10 cellular contexts compared by ENCODE assay signal in the genomic region with DNA sequence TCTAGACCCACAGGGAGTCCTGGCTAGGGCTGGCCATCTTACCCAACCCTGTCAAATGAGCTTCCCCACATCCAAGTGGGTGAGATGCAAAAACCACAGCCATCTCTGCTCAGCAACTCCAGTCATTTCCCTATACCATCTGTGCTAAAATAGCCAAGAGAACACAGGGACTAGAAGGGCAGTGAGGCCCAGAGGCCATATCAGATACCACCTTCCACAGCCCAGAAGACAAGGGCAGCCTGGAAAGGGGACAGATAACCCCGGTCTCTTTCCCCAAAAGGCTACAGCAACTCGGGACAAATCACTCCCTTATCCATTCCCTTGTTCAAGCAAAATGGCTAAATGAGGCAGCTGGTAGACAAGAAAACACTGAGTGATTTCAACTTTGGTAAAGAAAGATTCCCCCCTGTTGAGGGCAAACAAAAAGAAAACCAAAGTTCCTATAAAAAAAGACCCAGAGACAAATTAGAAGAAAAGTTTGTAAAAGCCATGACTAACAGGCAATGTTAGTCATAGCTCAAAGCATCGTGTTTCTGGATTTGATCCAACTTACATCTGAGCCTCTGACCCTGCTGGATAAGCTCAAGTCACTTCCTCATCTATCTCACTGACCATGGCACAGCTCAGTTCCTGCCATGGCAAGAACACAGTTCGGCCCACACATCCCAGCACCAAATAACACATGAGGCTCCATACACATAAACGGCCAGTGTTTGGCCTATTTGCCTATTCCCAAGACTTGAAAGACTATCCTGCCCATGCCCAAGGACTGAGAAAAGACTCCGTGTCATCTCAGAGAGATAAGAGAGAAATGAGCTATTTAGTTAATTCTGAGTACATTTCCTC. TPM values are rescaled to one million over a fixed set of nuclear protein-coding genes. Genes with fewer than 3 reads are reported as not detected.
A peak's percentile ranks its signal among the peaks of the same experiment; 100 is the strongest.
DNase-seq lines count a peak whose midpoint lies in the region; ATAC-seq, FAIRE-seq and TF ChIP-seq lines count a peak whose summit lies in the region.
"Had no signal": no experiment of that assay in that cellular context is flagged by ENCODE, and none has a peak within 500 bp of the region (broad histone marks: within the 10 kb centered on the region; RNA-seq: fewer than 3 reads in every experiment).

No MANE protein-coding gene starts in this region.

- TF ChIP-seq CTCF in HepG2 (CRISPR knock-in tag; IDR thresholded peaks at IDR 0.05), result no peak
- no peak for TF ChIP-seq CTCF in GM13976 (IDR thresholded peaks at IDR 0.05; ENCODE audit: borderline replicate concordance, control extremely low read depth, extremely low read depth, insufficient read depth, missing control alignments)

- no TSS peak for BruUV-seq in HepG2 (replicated peaks; lab: Mats Ljungman, UMichigan)

- TF ChIP-seq POLR2A in HepG2 (IDR thresholded peaks at IDR 0.05; ENCODE audit: insufficient read depth in 1 of 2, low read depth in 2 of 2, low read length in 2 of 2), result no peak

- no peaks in the 10 kb centered on the region for H3K36me3 ChIP-seq in HepG2 (replicated peaks in 1 of 2; ENCODE audit: control insufficient read depth in 1 of 2, insufficient read depth in 2 of 2, low read length in 2 of 2)

- in situ Hi-C loops in HepG2 (cut with HindIII; ENCODE audit: extremely low pct_ligation_motif_present, low pct_unique_long_range_greater_than_20kb), result no loop called here
- in situ Hi-C loops in GM13976 (cut with MboI; ENCODE audit: low sequenced_read_pairs, unreplicated experiment), result no loop called here

- no peak overlapping the region for H3K9ac ChIP-seq in HepG2 (ENCODE audit: insufficient read depth, low read depth, low read length)
- H3K9ac ChIP-seq: parathyroid adenoma had no signal

- ATAC-seq in HepG2 (no peak), GM21367 (IDR thresholded peaks at IDR 0.05; ENCODE audit: unreplicated experiment) (no peak)

- no peak for TF ChIP-seq EP300 in HepG2 (IDR thresholded peaks at IDR 0.05; ENCODE audit: low read depth in 2 of 2, low read length in 2 of 2)
- no peak for TF ChIP-seq EP300 in HepG2 (CRISPR knock-in tag; IDR thresholded peaks at IDR 0.05; ENCODE audit: borderline replicate concordance)

- FAIRE-seq in HepG2 (lab: Jason Lieb, UNC), result no peak

- 18% methylated on average over 6 of the region's 6 CpGs for WGBS in HepG2 (ENCODE audit: low lambda C conversion rate)

- H3K4me2 ChIP-seq in HepG2 (ENCODE audit: low read depth, low read length), result no peak overlapping the region

- no peak overlapping the region for H3K4me3 ChIP-seq in HepG2 (replicated peaks in 1 of 3; ENCODE audit: insufficient read depth in 1 of 3, low read depth in 2 of 3, low read length in 3 of 3)

- H3K27ac ChIP-seq in HepG2 (ENCODE audit: extremely low read length, insufficient read depth, low read length), result no peak overlapping the region
- H3K27ac ChIP-seq: parathyroid adenoma, VCaP had no signal

- CTCF ChIA-PET in HepG2 (lab: Yijun Ruan, JAX; ENCODE audit: low intra/inter-chr PET ratio, low total read pairs), result no interaction called here

- no peaks in the 10 kb centered on the region for H3K9me3 ChIP-seq in HepG2 (ENCODE audit: low read length)

- 0 out of 5 replicates have a peak, but pooled peaks cover 0 to 6% of the 10 kb centered on the region in 2 experiments for H3K27me3 ChIP-seq in HepG2 (ENCODE audit: control insufficient read depth in 1 of 2, insufficient read depth in 2 of 2, low read length in 2 of 2)

- H3K79me2 ChIP-seq in HepG2 (ENCODE audit: insufficient read depth, low read length), result no peaks in the 10 kb centered on the region
- H3K79me2 ChIP-seq: parathyroid adenoma had no signal

- TF ChIP-seq RAD21 in HepG2 (CRISPR knock-in tag; IDR thresholded peaks at IDR 0.05), result no peak

- no peak overlapping the region for H2AFZ ChIP-seq in HepG2 (ENCODE audit: low read length)
- H2AFZ ChIP-seq: parathyroid adenoma had no signal

- intact Hi-C loops in HepG2 (cut with micrococcal nuclease; ENCODE audit: unreplicated experiment), result no loop called here

- H4K20me1 ChIP-seq in HepG2 (ENCODE audit: insufficient read depth, low read length), result no peaks in the 10 kb centered on the region

- peak; percentile 97 for DNase-seq in A172 (ENCODE audit: low spot score)
- DNase-seq in HT1080 (ENCODE audit: low read depth), result peak; percentile 92
- peak; percentile 62 for DNase-seq in amniotic stem cell (lab: John Stamatoyannopoulos, UW)
- peak; percentile 13 for DNase-seq in HepG2 (ENCODE audit: low spot score)
- no peak for DNase-seq in GM13976 (ENCODE audit: low spot score)
- DNase-seq in islet precursor cell, result no peak
- DNase-seq in NCI-H748 treated with DMSO at 0.1 percent for 48 hours (lab: John Stamatoyannopoulos, UW), result no peak

- H3K4me1 ChIP-seq in HepG2 (ENCODE audit: insufficient read depth, low read length), result peaks cover 20% of the 10 kb centered on the region
- H3K4me1 ChIP-seq: parathyroid adenoma had no signal

- POLR2A ChIA-PET in HepG2 (lab: Yijun Ruan, JAX), result no interaction called here

RNA-seq across cellular contexts. Expression of a gene that starts 3.1 kb away (rescaled TPM):
- 7.0 and 13.7 TPM in 2 replicates for total RNA-seq in A172 (2014; rRNA removed; shearing (Covaris generic))
- 387 and 423 TPM in 2 replicates for total RNA-seq in HT1080 (2014; rRNA removed; shearing (Covaris generic))
- polyA plus RNA-seq in HT1080 (2015; cell fraction: cytosol; rRNA removed), result 327 and 332 TPM in 2 replicates
- polyA plus RNA-seq in HT1080 (2015; cell fraction: nucleus; rRNA removed), result 1,463 and 1,478 TPM in 2 replicates
- total RNA-seq in HepG2 (2016; rRNA removed; fragmentation: Illumina TruSeq; extraction: Trizol), result 0.10 and 0.24 TPM in 2 replicates
- total RNA-seq in HepG2 (2016; cell fraction: cytosol; rRNA removed; fragmentation: Illumina TruSeq; extraction: Trizol; ENCODE audit: low read depth), result not detected in 2 replicates
- 0.13 TPM in 1 of 2 replicates, not detected in the other for total RNA-seq in HepG2 (2016; cell fraction: insoluble cytoplasmic fraction; rRNA removed; fragmentation: Illumina TruSeq; extraction: Trizol)
- total RNA-seq in HepG2 (2016; cell fraction: membrane; rRNA removed; fragmentation: Illumina TruSeq; extraction: Trizol), result not detected in 2 replicates
- 0.13 TPM in 1 of 2 replicates, not detected in the other for total RNA-seq in HepG2 (2016; cell fraction: nucleus; rRNA removed; fragmentation: Illumina TruSeq; extraction: Trizol)
- 0.18 TPM in 2 replicates for polyA plus RNA-seq in HepG2 (2011; rRNA removed)
- 0.07 and 0.22 TPM in 2 replicates for polyA plus RNA-seq in HepG2 (2011; cell fraction: cytosol; rRNA removed)
- polyA plus RNA-seq in HepG2 (2011; cell fraction: nucleus; rRNA removed), result 0.13 and 0.55 TPM in 2 replicates
- polyA plus RNA-seq in HepG2 (2012), result 0.12 TPM in 1 of 2 replicates, not detected in the other
- polyA plus RNA-seq in HepG2 (2016; cell fraction: cytosol; fragmentation: Illumina TruSeq; extraction: Trizol; ENCODE audit: low read depth), result not detected in 2 replicates
- polyA plus RNA-seq in HepG2 (2016; cell fraction: insoluble cytoplasmic fraction; fragmentation: Illumina TruSeq; extraction: Trizol; ENCODE audit: low read depth), result 0.33 TPM in 1 of 2 replicates, not detected in the other
- polyA plus RNA-seq in HepG2 (2016; cell fraction: membrane; fragmentation: Illumina TruSeq; extraction: Trizol; ENCODE audit: low read depth), result not detected in 2 replicates
- polyA plus RNA-seq in HepG2 (2016; cell fraction: nucleus; fragmentation: Illumina TruSeq; extraction: Trizol; ENCODE audit: insufficient read depth, low read depth), result 0.25 and 0.37 TPM in 2 replicates
- polyA minus RNA-seq in HepG2 (2011; rRNA and poly(A)+ RNA removed; ENCODE audit: low replicate concordance), result 0.10 and 113 TPM in 2 replicates
- 0.69 and 1.1 TPM in 2 replicates for polyA minus RNA-seq in HepG2 (2011; cell fraction: cytosol; rRNA and poly(A)+ RNA removed)
- 0.37 and 0.39 TPM in 2 replicates for polyA minus RNA-seq in HepG2 (2011; cell fraction: nucleus; rRNA and poly(A)+ RNA removed)

RNA-seq across cellular contexts. Expression of a gene that starts 26.1 kb away (rescaled TPM):
- not detected in 2 replicates for total RNA-seq in A172 (2014; rRNA removed; shearing (Covaris generic))
- not detected in 2 replicates for total RNA-seq in HT1080 (2014; rRNA removed; shearing (Covaris generic))
- not detected in 2 replicates for polyA plus RNA-seq in HT1080 (2015; cell fraction: cytosol; rRNA removed)
- polyA plus RNA-seq in HT1080 (2015; cell fraction: nucleus; rRNA removed), result not detected in 2 replicates
- total RNA-seq in HepG2 (2016; rRNA removed; fragmentation: Illumina TruSeq; extraction: Trizol), result not detected in 2 replicates
- not detected in 2 replicates for total RNA-seq in HepG2 (2016; cell fraction: cytosol; rRNA removed; fragmentation: Illumina TruSeq; extraction: Trizol; ENCODE audit: low read depth)
- total RNA-seq in HepG2 (2016; cell fraction: insoluble cytoplasmic fraction; rRNA removed; fragmentation: Illumina TruSeq; extraction: Trizol), result not detected in 2 replicates
- not detected in 2 replicates for total RNA-seq in HepG2 (2016; cell fraction: membrane; rRNA removed; fragmentation: Illumina TruSeq; extraction: Trizol)
- total RNA-seq in HepG2 (2016; cell fraction: nucleus; rRNA removed; fragmentation: Illumina TruSeq; extraction: Trizol), result not detected in 2 replicates
- polyA plus RNA-seq in HepG2 (2011; rRNA removed), result not detected in 2 replicates
- polyA plus RNA-seq in HepG2 (2011; cell fraction: cytosol; rRNA removed), result 0.08 and 0.28 TPM in 2 replicates
- polyA plus RNA-seq in HepG2 (2011; cell fraction: nucleus; rRNA removed), result not detected in 2 replicates
- 0.23 TPM in 1 of 2 replicates, not detected in the other for polyA plus RNA-seq in HepG2 (2012)
- polyA plus RNA-seq in HepG2 (2016; cell fraction: cytosol; fragmentation: Illumina TruSeq; extraction: Trizol; ENCODE audit: low read depth), result not detected in 2 replicates
- polyA plus RNA-seq in HepG2 (2016; cell fraction: insoluble cytoplasmic fraction; fragmentation: Illumina TruSeq; extraction: Trizol; ENCODE audit: low read depth), result not detected in 2 replicates
- polyA plus RNA-seq in HepG2 (2016; cell fraction: membrane; fragmentation: Illumina TruSeq; extraction: Trizol; ENCODE audit: low read depth), result not detected in 2 replicates
- not detected in 2 replicates for polyA plus RNA-seq in HepG2 (2016; cell fraction: nucleus; fragmentation: Illumina TruSeq; extraction: Trizol; ENCODE audit: insufficient read depth, low read depth)
- not detected in 2 replicates for polyA minus RNA-seq in HepG2 (2011; rRNA and poly(A)+ RNA removed; ENCODE audit: low replicate concordance)
- polyA minus RNA-seq in HepG2 (2011; cell fraction: cytosol; rRNA and poly(A)+ RNA removed), result not detected in 2 replicates
- not detected in 2 replicates for polyA minus RNA-seq in HepG2 (2011; cell fraction: nucleus; rRNA and poly(A)+ RNA removed)

RNA-seq across cellular contexts. Expression of a gene that starts 55.5 kb away (rescaled TPM):
- 0.69 and 1.5 TPM in 2 replicates for total RNA-seq in A172 (2014; rRNA removed; shearing (Covaris generic))
- total RNA-seq in HT1080 (2014; rRNA removed; shearing (Covaris generic)), result 45.4 and 45.9 TPM in 2 replicates
- polyA plus RNA-seq in HT1080 (2015; cell fraction: cytosol; rRNA removed), result 73.4 and 90.8 TPM in 2 replicates
- polyA plus RNA-seq in HT1080 (2015; cell fraction: nucleus; rRNA removed), result 85.8 and 97.4 TPM in 2 replicates
- not detected in 2 replicates for total RNA-seq in HepG2 (2016; rRNA removed; fragmentation: Illumina TruSeq; extraction: Trizol)
- total RNA-seq in HepG2 (2016; cell fraction: cytosol; rRNA removed; fragmentation: Illumina TruSeq; extraction: Trizol; ENCODE audit: low read depth), result not detected in 2 replicates
- not detected in 2 replicates for total RNA-seq in HepG2 (2016; cell fraction: insoluble cytoplasmic fraction; rRNA removed; fragmentation: Illumina TruSeq; extraction: Trizol)
- not detected in 2 replicates for total RNA-seq in HepG2 (2016; cell fraction: membrane; rRNA removed; fragmentation: Illumina TruSeq; extraction: Trizol)
- total RNA-seq in HepG2 (2016; cell fraction: nucleus; rRNA removed; fragmentation: Illumina TruSeq; extraction: Trizol), result not detected in 2 replicates
- polyA plus RNA-seq in HepG2 (2011; rRNA removed), result not detected in 2 replicates
- polyA plus RNA-seq in HepG2 (2011; cell fraction: cytosol; rRNA removed), result not detected in 2 replicates
- not detected in 2 replicates for polyA plus RNA-seq in HepG2 (2011; cell fraction: nucleus; rRNA removed)
- not detected in 2 replicates for polyA plus RNA-seq in HepG2 (2012)
- polyA plus RNA-seq in HepG2 (2016; cell fraction: cytosol; fragmentation: Illumina TruSeq; extraction: Trizol; ENCODE audit: low read depth), result not detected in 2 replicates
- polyA plus RNA-seq in HepG2 (2016; cell fraction: insoluble cytoplasmic fraction; fragmentation: Illumina TruSeq; extraction: Trizol; ENCODE audit: low read depth), result not detected in 2 replicates
- not detected in 2 replicates for polyA plus RNA-seq in HepG2 (2016; cell fraction: membrane; fragmentation: Illumina TruSeq; extraction: Trizol; ENCODE audit: low read depth)
- not detected in 2 replicates for polyA plus RNA-seq in HepG2 (2016; cell fraction: nucleus; fragmentation: Illumina TruSeq; extraction: Trizol; ENCODE audit: insufficient read depth, low read depth)
- not detected in 2 replicates for polyA minus RNA-seq in HepG2 (2011; rRNA and poly(A)+ RNA removed; ENCODE audit: low replicate concordance)
- polyA minus RNA-seq in HepG2 (2011; cell fraction: cytosol; rRNA and poly(A)+ RNA removed), result not detected in 2 replicates
- polyA minus RNA-seq in HepG2 (2011; cell fraction: nucleus; rRNA and poly(A)+ RNA removed), result not detected in 2 replicates

Comparison
In these comparisons a context has a peak if more than half of its experiments do, and no peak if none do; other contexts are left out.
1. DNase-seq: peak in A172 (single experiment), HT1080 (single experiment), amniotic stem cell (single experiment) and HepG2 (single experiment); none in GM13976 (single experiment), islet precursor cell (single experiment) and NCI-H748 treated with DMSO at 0.1 percent for 48 hours (single experiment).
2. RNA of a gene that starts 3.1 kb away (total RNA-seq): 387 to 423 TPM in HT1080; 7.0 to 13.7 TPM in A172 and 0.10 to 0.24 TPM in HepG2; every median in the first group is over 10 times any median in the second.
3. RNA of a gene that starts 55.5 kb away (total RNA-seq): 45.4 to 45.9 TPM in HT1080; 0.69 to 1.5 TPM in A172 and not detected in HepG2; every median in the first group is over 10 times any median in the second.